Comparison of ENCODE assay signal across 12 cellular contexts in the genomic region with DNA sequence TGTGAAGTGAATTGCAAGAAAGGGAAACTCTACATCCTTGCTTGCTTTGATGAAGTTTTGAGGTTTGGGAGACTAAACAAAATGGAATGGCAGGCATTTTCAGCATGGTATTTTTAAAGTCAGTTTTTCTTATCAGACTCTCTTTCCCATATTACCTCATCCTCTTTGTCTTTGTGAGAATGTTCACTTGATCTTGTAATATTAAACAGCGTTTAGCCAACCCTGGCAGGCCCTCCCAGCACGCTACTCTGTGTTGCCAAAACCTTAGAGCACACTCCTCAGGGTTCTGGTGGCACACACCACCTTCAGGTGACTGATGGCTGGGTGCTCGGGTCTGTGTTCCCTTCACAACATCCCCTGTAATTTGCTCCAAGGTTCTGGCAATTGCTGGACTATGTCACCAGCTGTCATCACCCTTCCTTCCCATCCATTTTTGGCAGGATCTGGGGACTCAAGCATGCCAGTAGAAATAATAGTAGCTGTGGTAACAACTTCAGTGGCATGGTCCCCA.
DNase-seq lines count a peak whose midpoint lies in the region; ATAC-seq, FAIRE-seq and TF ChIP-seq lines count a peak whose summit lies in the region.
"Had no signal": no experiment of that assay in that cellular context is flagged by ENCODE, and none has a peak within 500 bp of the region (broad histone marks: within the 10 kb centered on the region; RNA-seq: fewer than 3 reads in every experiment).

No MANE protein-coding gene starts in this region.

- POLR2A ChIA-PET in AG04449 (lab: Yijun Ruan, JAX), result no interaction called here

- ATAC-seq in GM21390 (IDR thresholded peaks at IDR 0.05; ENCODE audit: unreplicated experiment), result no peak
- ATAC-seq in GM19455 (IDR thresholded peaks at IDR 0.05; ENCODE audit: unreplicated experiment), result no peak
- ATAC-seq: PC-3 had no signal

- CTCF ChIA-PET in AG04449 (lab: Yijun Ruan, JAX), result no interaction called here

- DNase-seq in AG04449 (ENCODE audit: low read depth, low spot score) (peak; percentile 74), HK-2 (ENCODE audit: unreplicated experiment) (peak; percentile 33), cardiac fibroblast (ENCODE audit: low read depth in 2 of 2) (peak; percentile 74 to 82), islet precursor cell (peak; percentile 75), frontal cortex (ENCODE audit: low spot score in 2 of 2) (no peak)
- no peak for DNase-seq in activated CD4-positive, alpha-beta T cell treated with anti-CD3 and anti-CD28 coated beads for 4 hours
- DNase-seq: activated T-cell treated with anti-CD3 and anti-CD28 coated beads, Interleukin-2, amount 50 U/mL, for 48 hours; NCI-H1417 treated with DMSO at 0.1 percent for 48 hours; PC-3; upper lobe of left lung had no signal

- H3K4me3 ChIP-seq in AG04449 (ENCODE audit: low read depth, low read length) (peak overlapping the region; percentile 22), cardiac fibroblast (replicated peaks in 1 of 2; ENCODE audit: low read depth in 2 of 2, low read length in 2 of 2) (no peak overlapping the region)
- H3K4me3 ChIP-seq: upper lobe of left lung had no signal

- TF ChIP-seq CTCF in AG04449 (IDR thresholded peaks at IDR 0.05; ENCODE audit: insufficient read depth, low read length, missing control alignments) (no peak), cardiac fibroblast (IDR thresholded peaks at IDR 0.05; ENCODE audit: low read depth, low read length) (no peak)

- no peak for FAIRE-seq in frontal cortex (lab: Jason Lieb, UNC)

Comparison
In these comparisons a context has a peak if more than half of its experiments do, and no peak if none do; other contexts are left out.
1. DNase-seq: peak in AG04449 (single experiment), HK-2 (single experiment), cardiac fibroblast (2 of 2) and islet precursor cell (single experiment); none in activated CD4-positive, alpha-beta T cell treated with anti-CD3 and anti-CD28 coated beads for 4 hours (0 of 2) and frontal cortex (0 of 2).